In genomic region chr3:51817375-51817774, GRCh38 we compare ENCODE assay signal across 36 cellular contexts. TPM values are rescaled to one million over a fixed set of nuclear protein-coding genes. Genes with fewer than 3 reads are reported as not detected.
"Had no signal": no experiment of that assay in that cellular context is flagged by ENCODE, and none has a peak within 500 bp of the region (broad histone marks: within the 10 kb centered on the region; RNA-seq: fewer than 3 reads in every experiment).

No MANE protein-coding gene starts in this region.

- H3K79me2 ChIP-seq: parathyroid adenoma had no signal

- H3K4me2 ChIP-seq: neural progenitor cell, smooth muscle cell had no signal

- H3K36me3 Mint-ChIP-seq: natural killer cell, neural progenitor cell had no signal

- H3K4me3 ChIP-seq: neural progenitor cell, ovary, psoas muscle, skin epidermis, smooth muscle cell, spleen, stomach, thoracic aorta, thyroid gland, tibial nerve, upper lobe of left lung, vagina had no signal

- H3K9ac ChIP-seq: neural progenitor cell, parathyroid adenoma had no signal

- H3K9me3 ChIP-seq: ovary, psoas muscle, stomach, thoracic aorta, thyroid gland, upper lobe of left lung, vagina had no signal

- FAIRE-seq: urothelium cell line had no signal

- H3K27ac Mint-ChIP-seq: naive thymus-derived CD4-positive, alpha-beta T cell; natural killer cell; nephron; neural progenitor cell; progenitor cell of endocrine pancreas; stimulated activated naive B cell treated with anti-CD40 and anti-IgM and Interleukin-4, amounts not matched to agents 10 μg/mL and 1 μg/mL and 100 μg/mL, for 72 hours had no signal

- H3K9me3 Mint-ChIP-seq: natural killer cell, nephron had no signal

- H3K27ac ChIP-seq: neural progenitor cell, ovary, parathyroid adenoma, psoas muscle, skin epidermis, spleen, stomach, thoracic aorta, thyroid gland, tibial nerve, upper lobe of left lung, vagina had no signal

- H3K36me3 ChIP-seq: neural progenitor cell, ovary, spleen, stomach, thoracic aorta, thyroid gland, tibial nerve, upper lobe of left lung, vagina had no signal

- H3K4me3 Mint-ChIP-seq: naive thymus-derived CD4-positive, alpha-beta T cell; natural killer cell; nephron; neural progenitor cell; stimulated activated naive B cell treated with anti-CD40 and anti-IgM and Interleukin-4, amounts not matched to agents 10 μg/mL and 1 μg/mL and 100 μg/mL, for 72 hours had no signal

- H2AFZ ChIP-seq: neural progenitor cell, parathyroid adenoma had no signal

- ATAC-seq: naive thymus-derived CD4-positive, alpha-beta T cell; natural killer cell; psoas muscle; right cardiac atrium; sciatic nerve; stimulated activated naive B cell treated with anti-CD40 and anti-IgM and Interleukin-4, amounts not matched to agents 10 μg/mL and 1 μg/mL and 100 μg/mL, for 72 hours had no signal

- DNase-seq: naive thymus-derived CD4-positive, alpha-beta T cell; natural killer cell; occipital lobe; ovary; posterior cingulate gyrus; psoas muscle; right cardiac atrium; spleen; stimulated activated CD4-positive, alpha-beta T cell treated with anti-CD3 and anti-CD28 coated beads, Interleukin-12 subunit alpha, Interleukin-12 subunit beta, amount 100 ng/mL, for 4 hours; stimulated activated CD4-positive, alpha-beta T cell treated with anti-CD3 and anti-CD28 coated beads, Interleukin-1b, Interleukin-23, amount 100 ng/mL, for 48 hours; stimulated activated CD4-positive, alpha-beta T cell treated with anti-CD3 and anti-CD28 coated beads, Interleukin-4, amount 100 ng/mL, for 1 hour; stimulated activated CD4-positive, alpha-beta T cell treated with anti-CD3 and anti-CD28 coated beads, Interleukin-4, amount 100 ng/mL, for 4 hours; stimulated activated CD8-positive, alpha-beta memory T cell treated with anti-CD3 and anti-CD28 coated beads, Interleukin-4, amount 100 ng/mL, for 48 hours; stimulated activated naive B cell treated with anti-CD40 and anti-IgM and Interleukin-4, amounts not matched to agents 10 μg/mL and 1 μg/mL and 100 μg/mL, for 72 hours; stimulated activated naive CD4-positive, alpha-beta T cell treated with Interleukin-2 at 50 U/mL for 16 hours; stomach; thyroid gland; trophoblast cell; upper lobe of left lung had no signal

- H3K4me1 ChIP-seq: neural progenitor cell, parathyroid adenoma, psoas muscle, spleen, stomach, thyroid gland, tibial nerve, upper lobe of left lung, vagina had no signal

- H3K4me1 Mint-ChIP-seq: nephron; neural progenitor cell; stimulated activated naive B cell treated with anti-CD40 and anti-IgM and Interleukin-4, amounts not matched to agents 10 μg/mL and 1 μg/mL and 100 μg/mL, for 72 hours had no signal

- H3K27me3 ChIP-seq: neural progenitor cell, ovary, thyroid gland, tibial nerve, upper lobe of left lung, vagina had no signal

RNA-seq across cellular contexts. Expression of gene IQCF6, which starts 38.3 kb away (rescaled TPM):
- total RNA-seq: naive thymus-derived CD4-positive, alpha-beta T cell; natural killer cell; occipital lobe; osteoblast; ovary; progenitor cell of endocrine pancreas; psoas muscle; renal cortical epithelial cell; right cardiac atrium; sciatic nerve; smooth muscle cell; spleen; stomach; subcutaneous adipose tissue; temporal lobe; thoracic aorta; thyroid gland; tibial nerve; upper lobe of left lung; ureter; vagina had no signal
- polyA plus RNA-seq: naive thymus-derived CD4-positive, alpha-beta T cell; neural cell; ovary; psoas muscle; right cardiac atrium; smooth muscle cell; spleen; stomach had no signal

RNA-seq across cellular contexts. Expression of gene IQCF2, which starts 44.0 kb away (rescaled TPM):
- total RNA-seq: naive thymus-derived CD4-positive, alpha-beta T cell; natural killer cell; occipital lobe; osteoblast; ovary; progenitor cell of endocrine pancreas; psoas muscle; renal cortical epithelial cell; right cardiac atrium; sciatic nerve; smooth muscle cell; spleen; stomach; subcutaneous adipose tissue; temporal lobe; thoracic aorta; thyroid gland; tibial nerve; upper lobe of left lung; ureter; vagina had no signal
- polyA plus RNA-seq: naive thymus-derived CD4-positive, alpha-beta T cell; neural cell; ovary; psoas muscle; right cardiac atrium; smooth muscle cell; spleen; stomach had no signal

RNA-seq across cellular contexts. Expression of gene IQCF5, which starts 58.0 kb away (rescaled TPM):
- total RNA-seq: naive thymus-derived CD4-positive, alpha-beta T cell; natural killer cell; occipital lobe; osteoblast; ovary; progenitor cell of endocrine pancreas; psoas muscle; renal cortical epithelial cell; right cardiac atrium; sciatic nerve; smooth muscle cell; spleen; stomach; subcutaneous adipose tissue; temporal lobe; thoracic aorta; thyroid gland; tibial nerve; upper lobe of left lung; ureter; vagina had no signal
- polyA plus RNA-seq: naive thymus-derived CD4-positive, alpha-beta T cell; neural cell; ovary; psoas muscle; right cardiac atrium; smooth muscle cell; spleen; stomach had no signal
